Comparison of ENCODE assay signal across 13 cellular contexts in the genomic region with DNA sequence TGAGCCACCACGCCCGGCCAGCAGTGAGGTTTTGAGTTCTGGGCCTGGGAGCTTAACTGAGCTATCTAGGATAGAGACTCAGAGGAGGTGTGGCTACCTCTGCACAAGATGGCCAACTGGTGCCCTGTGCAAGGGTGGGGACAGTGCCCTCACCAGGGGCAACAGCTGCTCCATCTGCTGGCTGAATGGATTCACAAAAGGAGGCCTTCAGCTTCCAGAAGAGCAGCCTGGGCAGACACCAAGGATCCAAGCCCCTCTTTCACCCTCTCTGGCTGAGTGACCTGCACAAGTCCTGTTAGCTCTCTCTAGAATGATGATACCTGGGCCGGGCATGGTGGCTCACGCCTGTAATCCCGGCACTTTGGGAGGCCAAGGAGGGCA. TPM values are rescaled to one million over a fixed set of nuclear protein-coding genes. Genes with fewer than 3 reads are reported as not detected.
DNase-seq lines count a peak whose midpoint lies in the region; ATAC-seq and TF ChIP-seq lines count a peak whose summit lies in the region.
"Had no signal": no experiment of that assay in that cellular context is flagged by ENCODE, and none has a peak within 500 bp of the region (broad histone marks: within the 10 kb centered on the region; RNA-seq: fewer than 3 reads in every experiment).

No MANE protein-coding gene starts in this region.

- no peak for ATAC-seq in central memory CD8-positive, alpha-beta T cell (replicated peaks; ENCODE audit: extremely low read depth, poor library complexity, severe bottlenecking)
- peak in 1 of 2 donors; percentile 44 for ATAC-seq in natural killer cell treated with Interleukin-12 subunit alpha and Interleukin-12 subunit beta and Interleukin-15 and Interleukin-18, amount 100 ng/mL, for 72 hours
- ATAC-seq in HG02852 (IDR thresholded peaks at IDR 0.05; ENCODE audit: unreplicated experiment), result no peak

- no peak overlapping the region for H3K4me3 ChIP-seq in NB4 (ENCODE audit: low read depth, low read length)
- H3K4me3 ChIP-seq: right atrium auricular region, tibial nerve had no signal

- peak overlapping the region; percentile 79 for H3K27ac Mint-ChIP-seq in central memory CD8-positive, alpha-beta T cell (ENCODE audit: low read depth)
- H3K27ac Mint-ChIP-seq in natural killer cell treated with Interleukin-12 subunit alpha and Interleukin-12 subunit beta and Interleukin-15 and Interleukin-18, amount 100 ng/mL, for 72 hours, result peak overlapping the region; percentile 80 to 95

- no peaks in the 10 kb centered on the region for H3K27me3 Mint-ChIP-seq in central memory CD8-positive, alpha-beta T cell
- no peaks in the 10 kb centered on the region for H3K27me3 Mint-ChIP-seq in natural killer cell treated with Interleukin-12 subunit alpha and Interleukin-12 subunit beta and Interleukin-15 and Interleukin-18, amount 100 ng/mL, for 72 hours

- DNase-seq in NCI-H82 (lab: John Stamatoyannopoulos, UW), result peak; percentile 50
- no peak for DNase-seq in NCI-H82 treated with DMSO at 0.1 percent for 48 hours (lab: John Stamatoyannopoulos, UW; ENCODE audit: unreplicated experiment)
- peak; percentile 34 for DNase-seq in NB4 (ENCODE audit: low read depth)
- no peak for DNase-seq in central memory CD8-positive, alpha-beta T cell (ENCODE audit: low spot score in 2 of 2)
- DNase-seq in natural killer cell treated with Interleukin-12 subunit alpha and Interleukin-12 subunit beta and Interleukin-15 and Interleukin-18, amount 100 ng/mL, for 72 hours (ENCODE audit: low spot score), result no peak
- no peak for DNase-seq in UCSD-AML1 (lab: John Stamatoyannopoulos, UW; ENCODE audit: unreplicated experiment)
- DNase-seq in kidney glomerular epithelial cell (lab: John Stamatoyannopoulos, UW), result no peak
- DNase-seq: activated T-cell treated with anti-CD3 and anti-CD28 coated beads, Interleukin-2, amount 50 U/mL, for 1 hour; NCI-H774; T1000 had no signal

- peaks cover 23% of the 10 kb centered on the region for H3K4me1 Mint-ChIP-seq in central memory CD8-positive, alpha-beta T cell
- H3K4me1 Mint-ChIP-seq in natural killer cell treated with Interleukin-12 subunit alpha and Interleukin-12 subunit beta and Interleukin-15 and Interleukin-18, amount 100 ng/mL, for 72 hours (ENCODE audit: low read depth in 2 of 2), result peaks cover 16 to 31% of the 10 kb centered on the region in 2 donors

- H3K36me3 Mint-ChIP-seq in central memory CD8-positive, alpha-beta T cell (ENCODE audit: insufficient read depth), result peaks cover 14% of the 10 kb centered on the region
- no peaks in the 10 kb centered on the region for H3K36me3 Mint-ChIP-seq in natural killer cell treated with Interleukin-12 subunit alpha and Interleukin-12 subunit beta and Interleukin-15 and Interleukin-18, amount 100 ng/mL, for 72 hours

- no peak overlapping the region for H3K4me3 Mint-ChIP-seq in central memory CD8-positive, alpha-beta T cell
- H3K4me3 Mint-ChIP-seq in natural killer cell treated with Interleukin-12 subunit alpha and Interleukin-12 subunit beta and Interleukin-15 and Interleukin-18, amount 100 ng/mL, for 72 hours, result peak overlapping the region; percentile 76

- no peaks in the 10 kb centered on the region for H3K9me3 Mint-ChIP-seq in central memory CD8-positive, alpha-beta T cell
- peaks cover 3% of the 10 kb centered on the region for H3K9me3 Mint-ChIP-seq in natural killer cell treated with Interleukin-12 subunit alpha and Interleukin-12 subunit beta and Interleukin-15 and Interleukin-18, amount 100 ng/mL, for 72 hours

- no peak for TF ChIP-seq POLR2A in NB4 (IDR thresholded peaks at IDR 0.05; ENCODE audit: extremely low read depth, insufficient read length)

- peak; percentile 14 for TF ChIP-seq CTCF in NB4 (IDR thresholded peaks at IDR 0.05; ENCODE audit: low read depth, low read length)

RNA-seq across cellular contexts. Expression of gene BAIAP2L2, which starts 33.5 kb away (rescaled TPM):
- under 1 TPM; 0.40 to 0.84 TPM for total RNA-seq in natural killer cell treated with Interleukin-12 subunit alpha and Interleukin-12 subunit beta and Interleukin-15 and Interleukin-18, amount 100 ng/mL, for 72 hours

RNA-seq across cellular contexts. Expression of gene PLA2G6, which starts 37.6 kb away (rescaled TPM):
- 10 to 100 TPM; 24.5 to 40.1 TPM for total RNA-seq in natural killer cell treated with Interleukin-12 subunit alpha and Interleukin-12 subunit beta and Interleukin-15 and Interleukin-18, amount 100 ng/mL, for 72 hours

RNA-seq across cellular contexts. Expression of gene MAFF, which starts 57.8 kb away (rescaled TPM):
- 10 to 100 TPM; 19.7 to 43.0 TPM for total RNA-seq in natural killer cell treated with Interleukin-12 subunit alpha and Interleukin-12 subunit beta and Interleukin-15 and Interleukin-18, amount 100 ng/mL, for 72 hours

Comparison
In these comparisons a context has a peak if more than half of its experiments do, and no peak if none do; other contexts are left out.
1. DNase-seq: peak in NCI-H82 (single experiment) and NB4 (single experiment); none in NCI-H82 treated with DMSO at 0.1 percent for 48 hours (single experiment), central memory CD8-positive, alpha-beta T cell (0 of 2), natural killer cell treated with Interleukin-12 subunit alpha and Interleukin-12 subunit beta and Interleukin-15 and Interleukin-18, amount 100 ng/mL, for 72 hours (single experiment), UCSD-AML1 (single experiment) and kidney glomerular epithelial cell (single experiment).